ENCODE assay signal across 8 cellular contexts in genomic region chr11:68014157-68014965, GRCh38. TPM values are rescaled to one million over a fixed set of nuclear protein-coding genes. Genes with fewer than 3 reads are reported as not detected.
DNase-seq lines count a peak whose midpoint lies in the region; ATAC-seq and TF ChIP-seq lines count a peak whose summit lies in the region.

No MANE protein-coding gene starts in this region.

- no peak overlapping the region for H3K27ac ChIP-seq in CD4-positive, alpha-beta T cell (ENCODE audit: low read depth, low read length)
- H3K27ac ChIP-seq in coronary artery (peak overlapping the region; percentile 88 to 99), neuronal stem cell (replicated peaks; ENCODE audit: low read length) (no peak overlapping the region)

- no peak overlapping the region for H3K4me3 Mint-ChIP-seq in CD4-positive, alpha-beta T cell

- POLR2A ChIA-PET in CD4-positive, alpha-beta T cell (lab: Charles Lee) = no interaction called here

- H3K9me3 Mint-ChIP-seq in CD4-positive, alpha-beta T cell = no peaks in the 10 kb centered on the region

- peak overlapping the region; percentile 12 for H3K4ac ChIP-seq in neuronal stem cell (ENCODE audit: low read length)

- H3K9ac ChIP-seq in neuronal stem cell (ENCODE audit: low read depth, low read length, poor library complexity) = no peak overlapping the region

- H3K14ac ChIP-seq in neuronal stem cell (ENCODE audit: low read length) = no peak overlapping the region

- ATAC-seq in CD4-positive, alpha-beta T cell (ENCODE audit: poor library complexity) = peak; percentile 29
- ATAC-seq in HG02973 (IDR thresholded peaks at IDR 0.05; ENCODE audit: unreplicated experiment) (no peak), GM18505 (IDR thresholded peaks at IDR 0.05; ENCODE audit: unreplicated experiment) (no peak)

- H2AFZ ChIP-seq in neuronal stem cell (ENCODE audit: low read length) = no peak overlapping the region

- H3K27ac Mint-ChIP-seq in CD4-positive, alpha-beta T cell = no peak overlapping the region

- H3K18ac ChIP-seq in neuronal stem cell (ENCODE audit: low read length) = peak overlapping the region; percentile 86

- peaks cover 4% of the 10 kb centered on the region for H3K27me3 Mint-ChIP-seq in CD4-positive, alpha-beta T cell

- H3K27me3 ChIP-seq in CD4-positive, alpha-beta T cell (ENCODE audit: control insufficient read depth, insufficient read depth, low read length) = no peaks in the 10 kb centered on the region
- no peaks in the 10 kb centered on the region for H3K27me3 ChIP-seq in neuronal stem cell (ENCODE audit: control insufficient read depth in 3 of 3, insufficient read depth in 3 of 3, low read depth in 1 of 3, low read length in 3 of 3)

- WGBS in neuronal stem cell (ENCODE audit: extremely low coverage in 2 of 2, insufficient read length in 2 of 2, insufficient replicate concordance in 1 of 2), 2 donors = no CpG with 5 or more reads among the region's 17 CpGs

- H3K4me1 Mint-ChIP-seq in CD4-positive, alpha-beta T cell (ENCODE audit: low read depth) = peaks cover 2% of the 10 kb centered on the region

- H3K4me2 ChIP-seq in neuronal stem cell (ENCODE audit: insufficient read depth, low read length, poor library complexity, severe bottlenecking) = no peak overlapping the region

- peak overlapping the region; percentile 91 for H2AK5ac ChIP-seq in neuronal stem cell (ENCODE audit: low read depth, low read length)

- CTCF ChIA-PET in CD4-positive, alpha-beta T cell (lab: Charles Lee) = no interaction called here

- H3K36me3 ChIP-seq in neuronal stem cell (replicated peaks in 1 of 2; ENCODE audit: control insufficient read depth in 2 of 2, insufficient read depth in 2 of 2, low read length in 2 of 2) = no peaks in the 10 kb centered on the region

- no peak for TF ChIP-seq CTCF in CD4-positive, alpha-beta T cell (IDR thresholded peaks at IDR 0.05)
- TF ChIP-seq CTCF in coronary artery (IDR thresholded peaks at IDR 0.05) = no peak

- no peak for DNase-seq in CD4-positive, alpha-beta T cell
- DNase-seq in NCI-H2029 (lab: John Stamatoyannopoulos, UW) (peak; percentile 62), coronary artery (ENCODE audit: low spot score) (peak; percentile 93), neuronal stem cell (ENCODE audit: low spot score) (no peak), GDM1 (lab: John Stamatoyannopoulos, UW) (no peak)
- no peak for DNase-seq in central memory CD4-positive, alpha-beta T cell

- H2BK15ac ChIP-seq in neuronal stem cell (ENCODE audit: low read length) = peak overlapping the region; percentile 93

- H3K4me3 ChIP-seq in coronary artery (peak overlapping the region; percentile 39), neuronal stem cell (ENCODE audit: low read length in 2 of 2) (no peak overlapping the region)

- H4K91ac ChIP-seq in neuronal stem cell (ENCODE audit: low read depth, low read length, poor library complexity) = no peak overlapping the region

- H4K8ac ChIP-seq in neuronal stem cell (ENCODE audit: low read depth, low read length) = no peak overlapping the region

- peak overlapping the region; percentile 77 for H2BK5ac ChIP-seq in neuronal stem cell (ENCODE audit: low read length)

- peak overlapping the region; percentile 58 for H3K23ac ChIP-seq in neuronal stem cell (ENCODE audit: low read depth, low read length, poor library complexity)

- H2BK120ac ChIP-seq in neuronal stem cell (ENCODE audit: low read depth, low read length) = no peak overlapping the region

- H3K79me1 ChIP-seq in neuronal stem cell (ENCODE audit: low read depth, low read length) = no peaks in the 10 kb centered on the region

- H3K9me3 ChIP-seq in CD4-positive, alpha-beta T cell (ENCODE audit: control insufficient read depth, low read length) = no peaks in the 10 kb centered on the region
- no peaks in the 10 kb centered on the region for H3K9me3 ChIP-seq in neuronal stem cell (replicated peaks in 1 of 2; ENCODE audit: control insufficient read depth in 2 of 2, insufficient read depth in 1 of 2, low read depth in 1 of 2, low read length in 2 of 2)

- intact Hi-C loops in CD4-positive, alpha-beta T cell (cut with DNase I, micrococcal nuclease) = no loop called here

- H3K4me1 ChIP-seq in neuronal stem cell (ENCODE audit: control insufficient read depth in 2 of 2, insufficient read depth in 1 of 2, low read depth in 1 of 2, low read length in 2 of 2) = peaks cover 13 to 69% of the 10 kb centered on the region in 2 donors

- no peaks in the 10 kb centered on the region for H3K36me3 Mint-ChIP-seq in CD4-positive, alpha-beta T cell (ENCODE audit: low read depth)

- H2BK12ac ChIP-seq in neuronal stem cell (ENCODE audit: low read length) = peak overlapping the region; percentile 75

- TF ChIP-seq POLR2A in GM18505 (IDR thresholded peaks at IDR 0.05; ENCODE audit: borderline replicate concordance, extremely low read depth, insufficient read depth, insufficient read length) = no peak

RNA-seq across cellular contexts. Expression of gene ALDH3B1, which starts 4.2 kb away (rescaled TPM):
- total RNA-seq in CD4-positive, alpha-beta T cell = under 1 TPM; 0.34 to 0.44 TPM
- 0.25 TPM for polyA plus RNA-seq in neuronal stem cell (2013, experiment 1 of 2)
- polyA plus RNA-seq in neuronal stem cell (2013, experiment 2 of 2) = 0.22 TPM

RNA-seq across cellular contexts. Expression of gene UNC93B1, which starts 10.5 kb away (rescaled TPM):
- 10 to 100 TPM; 21.3 to 22.0 TPM for total RNA-seq in CD4-positive, alpha-beta T cell
- 4.9 TPM for polyA plus RNA-seq in neuronal stem cell (2013, experiment 1 of 2)
- polyA plus RNA-seq in neuronal stem cell (2013, experiment 2 of 2) = 4.6 TPM

RNA-seq across cellular contexts. Expression of gene NDUFS8, which starts 16.1 kb away (rescaled TPM):
- 10 to 100 TPM; 70.5 to 72.5 TPM for total RNA-seq in CD4-positive, alpha-beta T cell
- 144 TPM for polyA plus RNA-seq in neuronal stem cell (2013, experiment 1 of 2)
- 148 TPM for polyA plus RNA-seq in neuronal stem cell (2013, experiment 2 of 2)

RNA-seq across cellular contexts. Expression of gene TCIRG1, which starts 24.5 kb away (rescaled TPM):
- 100 to 1,000 TPM; 202 to 207 TPM for total RNA-seq in CD4-positive, alpha-beta T cell
- 5.7 TPM for polyA plus RNA-seq in neuronal stem cell (2013, experiment 1 of 2)
- polyA plus RNA-seq in neuronal stem cell (2013, experiment 2 of 2) = 4.8 TPM

Comparison
In these comparisons a context has a peak if more than half of its experiments do, and no peak if none do; other contexts are left out.
1. DNase-seq: peak in NCI-H2029 (single experiment) and coronary artery (single experiment); none in CD4-positive, alpha-beta T cell (0 of 10), neuronal stem cell (single experiment), central memory CD4-positive, alpha-beta T cell (single experiment) and GDM1 (single experiment).
2. H3K27ac ChIP-seq: peak in coronary artery (2 of 2); none in CD4-positive, alpha-beta T cell (single experiment) and neuronal stem cell (single experiment).